34 cellular contexts compared by ENCODE assay signal in genomic region chr13:109625156-109625555, GRCh38.
"Had no signal": no experiment of that assay in that cellular context is flagged by ENCODE, and none has a peak within 500 bp of the region (broad histone marks: within the 10 kb centered on the region; RNA-seq: fewer than 3 reads in every experiment).

No MANE protein-coding gene starts in this region.

- H3K4me3 ChIP-seq: MG63 had no signal

- H3K27me3 ChIP-seq: MG63 had no signal

- H3K9me3 ChIP-seq: MG63 had no signal

- H3K27ac ChIP-seq: KMS-11 had no signal

- H3K36me3 ChIP-seq: MG63 had no signal

- DNase-seq: Karpas-422, Kasumi-1, KG1, MG63, MM.1S, MV-4-11, NCI-H1048, NCI-H1092, NCI-H1092 treated with DMSO at 0.1 percent for 48 hours, NCI-H1105, NCI-H1105 treated with DMSO at 0.1 percent for 48 hours, NCI-H1417, NCI-H1417 treated with DMSO at 0.1 percent for 48 hours, NCI-H1436, NCI-H1436 treated with DMSO at 0.1 percent for 48 hours, NCI-H146, NCI-H1694, NCI-H1694 treated with DMSO at 0.1 percent for 48 hours, NCI-H187, NCI-H187 treated with DMSO at 0.1 percent for 48 hours, NCI-H1930, NCI-H2029, NCI-H2029 treated with DMSO at 0.1 percent for 48 hours, NCI-H2081, NCI-H2081 treated with DMSO at 0.1 percent for 48 hours, NCI-H2107, NCI-H2171, NCI-H2171 treated with DMSO at 0.1 percent for 48 hours, NCI-H2227 treated with DMSO at 0.1 percent for 48 hours, NCI-H226, NCI-H345, NCI-H446, NCI-H446 treated with DMSO at 0.1 percent for 48 hours had no signal
